ENCODE assay signal across 25 cellular contexts in genomic region chr5:66927140-66927539, GRCh38.
"Had no signal": no experiment of that assay in that cellular context is flagged by ENCODE, and none has a peak within 500 bp of the region (broad histone marks: within the 10 kb centered on the region; RNA-seq: fewer than 3 reads in every experiment).

No MANE protein-coding gene starts in this region.

- H3K27me3 ChIP-seq: neural progenitor cell, ovary, right lobe of liver, sigmoid colon, stomach, thyroid gland, tibial nerve, upper lobe of left lung, vagina had no signal

- H3K4me3 ChIP-seq: neural progenitor cell, ovary, psoas muscle, right lobe of liver, sigmoid colon, stomach, thoracic aorta, thyroid gland, tibial nerve, upper lobe of left lung, vagina had no signal

- H3K4me1 ChIP-seq: psoas muscle, right lobe of liver, sigmoid colon, stomach, tibial nerve, upper lobe of left lung, vagina had no signal

- ATAC-seq: natural killer cell; psoas muscle; right cardiac atrium; right lobe of liver; stimulated activated effector memory CD8-positive, alpha-beta T cell treated with anti-CD3 and anti-CD28 coated beads, Interleukin-12 subunit alpha, Interleukin-12 subunit beta, amount 100 ng/mL, for 72 hours; stimulated activated naive B cell treated with anti-CD40 and anti-IgM and Interleukin-4, amounts not matched to agents 10 μg/mL and 1 μg/mL and 100 μg/mL, for 72 hours had no signal

- H3K9ac ChIP-seq: neural progenitor cell, parathyroid adenoma had no signal

- H2AFZ ChIP-seq: neural progenitor cell, parathyroid adenoma had no signal

- H3K27ac ChIP-seq: neural progenitor cell, ovary, parathyroid adenoma, psoas muscle, right lobe of liver, sigmoid colon, stomach, thoracic aorta, thyroid gland, tibial nerve, upper lobe of left lung, vagina had no signal

- H3K36me3 ChIP-seq: neural progenitor cell, ovary, right lobe of liver, sigmoid colon, stomach, thoracic aorta, thyroid gland, tibial nerve, upper lobe of left lung, vagina had no signal

- H3K9me3 ChIP-seq: ovary, psoas muscle, right lobe of liver, sigmoid colon, stomach, thoracic aorta, thyroid gland, tibial nerve, upper lobe of left lung, vagina had no signal

- H3K4me2 ChIP-seq: neural progenitor cell had no signal

- DNase-seq: natural killer cell; occipital lobe; ovary; posterior cingulate gyrus; psoas muscle; right cardiac atrium; right lobe of liver; sigmoid colon; small intestine; stimulated activated CD4-positive, alpha-beta T cell treated with anti-CD3 and anti-CD28 coated beads, Interleukin-15, amount 100 ng/mL, for 24 hours; stimulated activated CD4-positive, alpha-beta T cell treated with anti-CD3 and anti-CD28 coated beads, Interleukin-2, amount 100 ng/mL, for 24 hours; stimulated activated CD4-positive, alpha-beta T cell treated with anti-CD3 and anti-CD28 coated beads, Interleukin-2, amount 100 ng/mL, for 48 hours; stimulated activated CD4-positive, alpha-beta T cell treated with anti-CD3 and anti-CD28 coated beads, Interleukin-4, amount 100 ng/mL, for 24 hours; stimulated activated naive B cell treated with anti-CD40 and anti-IgM and Interleukin-4, amounts not matched to agents 10 μg/mL and 1 μg/mL and 100 μg/mL, for 72 hours; stimulated activated naive CD4-positive, alpha-beta T cell treated with Interleukin-2 at 50 U/mL for 16 hours; stomach; thyroid gland; trophoblast cell; upper lobe of left lung had no signal
